ENCODE assay signal across 1 cellular context in the genomic region with DNA sequence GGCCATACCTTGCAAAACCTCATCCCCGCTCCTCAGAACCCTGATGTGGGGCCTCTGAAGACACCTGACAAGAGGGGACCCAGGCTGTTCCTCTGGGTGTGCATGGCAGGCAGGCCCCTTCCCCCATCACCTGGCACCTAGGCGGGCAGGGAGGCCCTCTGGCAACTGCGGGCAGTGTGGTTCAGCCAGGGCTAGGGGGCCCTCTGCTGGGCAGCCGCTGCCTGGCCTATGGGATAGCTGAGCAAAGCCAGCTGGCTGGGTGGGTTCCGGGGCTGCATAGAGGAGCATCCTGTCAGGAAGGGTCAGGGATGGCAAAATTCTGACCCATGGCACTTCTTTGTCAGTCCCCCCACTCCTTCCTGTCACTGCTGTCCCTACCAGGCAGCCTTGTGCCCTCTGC.
TF ChIP-seq lines count a peak whose summit lies in the region.

No MANE protein-coding gene starts in this region.

TF ChIP-seq in H1, 55 proteins besides CTCF, POLR2A, EP300 and RAD21 (continued from another document):
- TF ChIP-seq, protein P1, sequence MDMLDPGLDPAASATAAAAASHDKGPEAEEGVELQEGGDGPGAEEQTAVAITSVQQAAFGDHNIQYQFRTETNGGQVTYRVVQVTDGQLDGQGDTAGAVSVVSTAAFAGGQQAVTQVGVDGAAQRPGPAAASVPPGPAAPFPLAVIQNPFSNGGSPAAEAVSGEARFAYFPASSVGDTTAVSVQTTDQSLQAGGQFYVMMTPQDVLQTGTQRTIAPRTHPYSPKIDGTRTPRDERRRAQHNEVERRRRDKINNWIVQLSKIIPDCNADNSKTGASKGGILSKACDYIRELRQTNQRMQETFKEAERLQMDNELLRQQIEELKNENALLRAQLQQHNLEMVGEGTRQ (IDR thresholded peaks at IDR 0.05; ENCODE audit: low read length), result no peak
- TF ChIP-seq NANOG (IDR thresholded peaks at IDR 0.05; ENCODE audit: insufficient read depth, low read depth, low read length, poor library complexity, severe bottlenecking), result no peak
- TF ChIP-seq JUND (IDR thresholded peaks at IDR 0.05; ENCODE audit: low read length), result no peak
- no peak for TF ChIP-seq BACH1 (IDR thresholded peaks at IDR 0.05; ENCODE audit: low read length)
- no peak for TF ChIP-seq SIRT6 (IDR thresholded peaks at IDR 0.05; ENCODE audit: low read length)
- no peak for TF ChIP-seq SP2 (IDR thresholded peaks at IDR 0.05; ENCODE audit: low read length)
- 0 out of 2 replicates have a peak, but pooled peaks have one; percentile 27 for TF ChIP-seq YY1 (IDR thresholded peaks at IDR 0.05; ENCODE audit: low read depth, low read length)
